Comparison of ENCODE assay signal across 8 cellular contexts in genomic region chr13:30559274-30559673, GRCh38.
"Had no signal": no experiment of that assay in that cellular context is flagged by ENCODE, and none has a peak within 500 bp of the region (broad histone marks: within the 10 kb centered on the region; RNA-seq: fewer than 3 reads in every experiment).

No MANE protein-coding gene starts in this region.

- H3K4me1 ChIP-seq: HAP-1 had no signal

- DNase-seq: GM23248, GOT3, H7, HFFc6, IMR-90 had no signal

- H3K27ac ChIP-seq: GM23248 had no signal

- H3K4me3 ChIP-seq: GM23248, HAP-1, K562 had no signal

- H3K36me3 ChIP-seq: HAP-1 had no signal

- ATAC-seq: HCT116, K562 had no signal

- H3K9me3 ChIP-seq: HAP-1 had no signal
